Comparison of ENCODE assay signal across 16 cellular contexts in genomic region chr12:52212701-52213540, GRCh38. TPM values are rescaled to one million over a fixed set of nuclear protein-coding genes. Genes with fewer than 3 reads are reported as not detected.
DNase-seq lines count a peak whose midpoint lies in the region; ATAC-seq and TF ChIP-seq lines count a peak whose summit lies in the region.
"Had no signal": no experiment of that assay in that cellular context is flagged by ENCODE, and none has a peak within 500 bp of the region (broad histone marks: within the 10 kb centered on the region; RNA-seq: fewer than 3 reads in every experiment).

No MANE protein-coding gene starts in this region.

- peaks cover 15% of the 10 kb centered on the region for H3K27me3 Mint-ChIP-seq in stimulated activated naive CD8-positive, alpha-beta T cell treated with anti-CD3 and anti-CD28 coated beads, Interleukin-15, amount 100 ng/mL, for 72 hours

- peak overlapping the region; percentile 6 to 66 for H3K27ac Mint-ChIP-seq in stimulated activated naive CD8-positive, alpha-beta T cell treated with anti-CD3 and anti-CD28 coated beads, Interleukin-15, amount 100 ng/mL, for 72 hours
- H3K27ac Mint-ChIP-seq: activated CD8-positive, alpha-beta T cell treated with anti-CD3 and anti-CD28 coated beads, Interleukin-2, amount 10 ng/mL, durations not matched to agents 7 days and 5 days; CD4-positive, CD25-positive, alpha-beta regulatory T cell; H9 had no signal

- no peak overlapping the region for H3K4ac ChIP-seq in neuronal stem cell (ENCODE audit: low read length)

- peaks cover 0 to 21% (median 0%) of the 10 kb centered on the region in 3 experiments for H3K27me3 ChIP-seq in neuronal stem cell (ENCODE audit: control insufficient read depth in 3 of 3, insufficient read depth in 3 of 3, low read depth in 1 of 3, low read length in 3 of 3)
- H3K27me3 ChIP-seq: adrenal gland, breast epithelium had no signal

- no peak overlapping the region for H2AFZ ChIP-seq in neuronal stem cell (ENCODE audit: low read length)

- no peak overlapping the region for H4K8ac ChIP-seq in neuronal stem cell (ENCODE audit: low read depth, low read length)

- no peak overlapping the region for H3K4me2 ChIP-seq in neuronal stem cell (ENCODE audit: insufficient read depth, low read length, poor library complexity, severe bottlenecking)

- TF ChIP-seq CTCF in RWPE1 (conservative IDR thresholded peaks at IDR 0.05; ENCODE audit: low read depth), result no peak

- peak overlapping the region; percentile 81 for H3K18ac ChIP-seq in neuronal stem cell (ENCODE audit: low read length)

- H3K9me3 Mint-ChIP-seq in stimulated activated naive CD8-positive, alpha-beta T cell treated with anti-CD3 and anti-CD28 coated beads, Interleukin-15, amount 100 ng/mL, for 72 hours, result no peaks in the 10 kb centered on the region
- H3K9me3 Mint-ChIP-seq: CD4-positive, CD25-positive, alpha-beta regulatory T cell; H9; naive B cell had no signal

- CTCF ChIA-PET in RWPE1 (lab: Yijun Ruan, JAX), result interaction anchor here (0.6 to 1.9 kb wide), 16 partner anchors 11 to 178 kb away, joined by 3 to 7 read pairs (median 4); no protein-coding TSS in a partner anchor

- H3K23ac ChIP-seq in neuronal stem cell (ENCODE audit: low read depth, low read length, poor library complexity), result no peak overlapping the region

- no peaks in the 10 kb centered on the region for H3K36me3 ChIP-seq in neuronal stem cell (replicated peaks in 1 of 2; ENCODE audit: control insufficient read depth in 2 of 2, insufficient read depth in 2 of 2, low read length in 2 of 2)
- H3K36me3 ChIP-seq: adrenal gland, breast epithelium had no signal

- peak overlapping the region; percentile 81 for H2AK5ac ChIP-seq in neuronal stem cell (ENCODE audit: low read depth, low read length)

- H4K91ac ChIP-seq in neuronal stem cell (ENCODE audit: low read depth, low read length, poor library complexity), result no peak overlapping the region

- no peak overlapping the region for H2BK5ac ChIP-seq in neuronal stem cell (ENCODE audit: low read length)

- no peak overlapping the region for H3K4me3 Mint-ChIP-seq in stimulated activated naive CD8-positive, alpha-beta T cell treated with anti-CD3 and anti-CD28 coated beads, Interleukin-15, amount 100 ng/mL, for 72 hours
- H3K4me3 Mint-ChIP-seq: activated CD8-positive, alpha-beta T cell treated with anti-CD3 and anti-CD28 coated beads, Interleukin-2, amount 10 ng/mL, durations not matched to agents 7 days and 5 days; CD4-positive, CD25-positive, alpha-beta regulatory T cell; H9; naive B cell had no signal

- no peak for DNase-seq in stimulated activated naive CD8-positive, alpha-beta T cell treated with anti-CD3 and anti-CD28 coated beads, Interleukin-15, amount 100 ng/mL, for 72 hours
- no peak for DNase-seq in stimulated activated naive CD8-positive, alpha-beta T cell treated with anti-CD3 and anti-CD28 coated beads, Interleukin-15, Interleukin-2, amounts not matched to agents 100 U/mL and 50 U/mL, for 24 hours
- DNase-seq in RWPE1 (ENCODE audit: low spot score) (no peak), neuronal stem cell (ENCODE audit: low spot score) (no peak), DMS53 (lab: John Stamatoyannopoulos, UW) (no peak), NCI-H2196 (lab: John Stamatoyannopoulos, UW; ENCODE audit: unreplicated experiment) (no peak), midbrain (lab: John Stamatoyannopoulos, UW) (no peak)
- DNase-seq in activated CD4-positive, alpha-beta T cell treated with anti-CD3 and anti-CD28 coated beads, Interleukin-2, amount 50 U/mL, for 1 hour, result no peak
- DNase-seq: cortex of kidney, NCI-H510A had no signal

- H3K4me1 ChIP-seq in neuronal stem cell (ENCODE audit: control insufficient read depth in 2 of 2, insufficient read depth in 1 of 2, low read depth in 1 of 2, low read length in 2 of 2), result peaks cover 0 to 3% of the 10 kb centered on the region in 2 donors

- WGBS in neuronal stem cell (ENCODE audit: extremely low coverage in 2 of 2, insufficient read length in 2 of 2, insufficient replicate concordance in 1 of 2), 2 donors, result 100% methylated on average over 2 of the region's 13 CpGs; no CpG with 5 or more reads in 1 of the 2 donors

- H3K9me3 ChIP-seq in neuronal stem cell (replicated peaks in 1 of 2; ENCODE audit: control insufficient read depth in 2 of 2, insufficient read depth in 1 of 2, low read depth in 1 of 2, low read length in 2 of 2), result peaks cover 0 to 2% of the 10 kb centered on the region in 2 donors
- H3K9me3 ChIP-seq: adrenal gland, breast epithelium had no signal

- H2BK12ac ChIP-seq in neuronal stem cell (ENCODE audit: low read length), result no peak overlapping the region

- no peak overlapping the region for H2BK120ac ChIP-seq in neuronal stem cell (ENCODE audit: low read depth, low read length)

- H3K14ac ChIP-seq in neuronal stem cell (ENCODE audit: low read length), result no peak overlapping the region

- POLR2A ChIA-PET in RWPE1 (lab: Yijun Ruan, JAX; ENCODE audit: low non-redundant PET), result no interaction called here

- H3K27ac ChIP-seq in RWPE1 (peak overlapping the region; percentile 78), neuronal stem cell (replicated peaks; ENCODE audit: low read length) (no peak overlapping the region)
- H3K27ac ChIP-seq: adrenal gland had no signal

- H3K79me1 ChIP-seq in neuronal stem cell (ENCODE audit: low read depth, low read length), result no peaks in the 10 kb centered on the region

- peak overlapping the region; percentile 71 for H2BK15ac ChIP-seq in neuronal stem cell (ENCODE audit: low read length)

- H3K4me3 ChIP-seq in neuronal stem cell (ENCODE audit: low read length in 2 of 2), result no peak overlapping the region
- H3K4me3 ChIP-seq: adrenal gland, breast epithelium had no signal

- H3K4me1 Mint-ChIP-seq in stimulated activated naive CD8-positive, alpha-beta T cell treated with anti-CD3 and anti-CD28 coated beads, Interleukin-15, amount 100 ng/mL, for 72 hours, result no peaks in the 10 kb centered on the region

- peak overlapping the region; percentile 22 for H3K9ac ChIP-seq in neuronal stem cell (ENCODE audit: low read depth, low read length, poor library complexity)

- ATAC-seq in stimulated activated naive CD8-positive, alpha-beta T cell treated with anti-CD3 and anti-CD28 coated beads, Interleukin-15, amount 100 ng/mL, for 72 hours, result no peak
- ATAC-seq in stimulated activated naive CD8-positive, alpha-beta T cell treated with anti-CD3 and anti-CD28 coated beads, Interleukin-15, Interleukin-2, amounts not matched to agents 100 U/mL and 50 U/mL, for 24 hours, result no peak

RNA-seq across cellular contexts. Expression of gene KRT7, which starts 20.1 kb away (rescaled TPM):
- polyA plus RNA-seq in neuronal stem cell (2013, experiment 1 of 2), result 0.24 TPM
- 0.18 TPM for polyA plus RNA-seq in neuronal stem cell (2013, experiment 2 of 2)

RNA-seq across cellular contexts. Expression of gene KRT80, which starts 21.1 kb away (rescaled TPM):
- 0.07 TPM for polyA plus RNA-seq in neuronal stem cell (2013, experiment 1 of 2)
- polyA plus RNA-seq in neuronal stem cell (2013, experiment 2 of 2), result 0.07 TPM
- polyA plus RNA-seq: CD4-positive, CD25-positive, alpha-beta regulatory T cell had no signal
